In the genomic region with DNA sequence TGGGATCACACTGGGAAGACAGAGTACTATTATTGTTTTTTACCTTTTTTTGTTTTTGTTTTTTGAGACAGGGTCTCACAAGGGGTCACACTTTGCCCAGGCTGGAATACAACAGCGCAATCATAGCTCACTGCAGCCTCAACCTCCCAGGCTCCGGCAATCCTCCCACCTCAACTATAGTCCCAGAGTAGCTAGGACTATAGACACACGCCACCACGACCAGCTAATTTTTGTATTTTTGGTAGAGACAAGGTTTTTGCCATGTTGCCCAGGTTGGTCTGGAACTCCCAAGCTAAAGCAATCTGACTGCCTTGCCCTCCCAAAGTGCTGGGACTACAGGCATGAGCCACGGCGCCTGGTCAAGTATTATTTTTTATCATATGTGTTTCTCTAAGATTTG, we compare ENCODE assay signal across 11 cellular contexts.
DNase-seq lines count a peak whose midpoint lies in the region; ATAC-seq and TF ChIP-seq lines count a peak whose summit lies in the region.
"Had no signal": no experiment of that assay in that cellular context is flagged by ENCODE, and none has a peak within 500 bp of the region (broad histone marks: within the 10 kb centered on the region; RNA-seq: fewer than 3 reads in every experiment).

No MANE protein-coding gene starts in this region.

- H3K36me3 Mint-ChIP-seq in T-helper 1 cell treated with Interleukin-12 subunit alpha and Interleukin-12 subunit beta and Interleukin-4 antibody, amounts not matched to agents 30 μg/mL and 1 μg/mL, for 36 hours (ENCODE audit: low read depth), result peaks cover 41% of the 10 kb centered on the region
- H3K36me3 Mint-ChIP-seq in activated B cell treated with CpG ODN at 0.5 μM for 24 hours (ENCODE audit: low read depth), result peaks cover 71% of the 10 kb centered on the region
- peaks cover 53 to 60% of the 10 kb centered on the region in 2 donors for H3K36me3 Mint-ChIP-seq in stimulated activated naive B cell treated with anti-CD40 and anti-IgM and Interleukin-4, amounts not matched to agents 10 μg/mL and 1 μg/mL and 100 μg/mL, for 72 hours

- WGBS in hepatocyte (ENCODE audit: low lambda C conversion rate, missing lambda C conversion rate), result 95% methylated on average over 6 of the region's 6 CpGs

- H3K4me3 Mint-ChIP-seq in T-helper 1 cell treated with Interleukin-12 subunit alpha and Interleukin-12 subunit beta and Interleukin-4 antibody, amounts not matched to agents 30 μg/mL and 1 μg/mL, for 36 hours, result no peak overlapping the region
- no peak overlapping the region for H3K4me3 Mint-ChIP-seq in activated B cell treated with CpG ODN at 0.5 μM for 24 hours
- H3K4me3 Mint-ChIP-seq in stimulated activated naive B cell treated with anti-CD40 and anti-IgM and Interleukin-4, amounts not matched to agents 10 μg/mL and 1 μg/mL and 100 μg/mL, for 72 hours, result no peak overlapping the region

- H3K27ac Mint-ChIP-seq in T-helper 1 cell treated with Interleukin-12 subunit alpha and Interleukin-12 subunit beta and Interleukin-4 antibody, amounts not matched to agents 30 μg/mL and 1 μg/mL, for 36 hours, result peak overlapping the region; percentile 70
- peak overlapping the region; percentile 81 for H3K27ac Mint-ChIP-seq in activated B cell treated with CpG ODN at 0.5 μM for 24 hours
- H3K27ac Mint-ChIP-seq in stimulated activated naive B cell treated with anti-CD40 and anti-IgM and Interleukin-4, amounts not matched to agents 10 μg/mL and 1 μg/mL and 100 μg/mL, for 72 hours, result peak overlapping the region; percentile 94

- H4K20me1 ChIP-seq in hepatocyte (ENCODE audit: insufficient read depth, poor library complexity, severe bottlenecking), result no peaks in the 10 kb centered on the region

- ATAC-seq in activated B cell treated with CpG ODN at 0.5 μM for 24 hours (ENCODE audit: low read depth), result no peak
- ATAC-seq in stimulated activated naive B cell treated with anti-CD40 and anti-IgM and Interleukin-4, amounts not matched to agents 10 μg/mL and 1 μg/mL and 100 μg/mL, for 72 hours (replicated peaks), result no peak
- ATAC-seq in GM21367 (IDR thresholded peaks at IDR 0.05; ENCODE audit: unreplicated experiment), result no peak

- H3K9me3 Mint-ChIP-seq in T-helper 1 cell treated with Interleukin-12 subunit alpha and Interleukin-12 subunit beta and Interleukin-4 antibody, amounts not matched to agents 30 μg/mL and 1 μg/mL, for 36 hours, result no peaks in the 10 kb centered on the region
- H3K9me3 Mint-ChIP-seq in activated B cell treated with CpG ODN at 0.5 μM for 24 hours, result no peaks in the 10 kb centered on the region
- H3K9me3 Mint-ChIP-seq in stimulated activated naive B cell treated with anti-CD40 and anti-IgM and Interleukin-4, amounts not matched to agents 10 μg/mL and 1 μg/mL and 100 μg/mL, for 72 hours, result no peaks in the 10 kb centered on the region

- no peak overlapping the region for H3K4me3 ChIP-seq in hepatocyte
- H3K4me3 ChIP-seq: ovary had no signal

- no peaks in the 10 kb centered on the region for H3K9me2 ChIP-seq in hepatocyte (replicated peaks; ENCODE audit: insufficient read depth)

- peaks cover 29% of the 10 kb centered on the region for H3K4me1 Mint-ChIP-seq in T-helper 1 cell treated with Interleukin-12 subunit alpha and Interleukin-12 subunit beta and Interleukin-4 antibody, amounts not matched to agents 30 μg/mL and 1 μg/mL, for 36 hours (ENCODE audit: low read depth)
- peaks cover 25% of the 10 kb centered on the region for H3K4me1 Mint-ChIP-seq in activated B cell treated with CpG ODN at 0.5 μM for 24 hours
- H3K4me1 Mint-ChIP-seq in stimulated activated naive B cell treated with anti-CD40 and anti-IgM and Interleukin-4, amounts not matched to agents 10 μg/mL and 1 μg/mL and 100 μg/mL, for 72 hours, result peaks cover 36 to 59% of the 10 kb centered on the region in 2 donors

- no peak overlapping the region for H2AFZ ChIP-seq in hepatocyte

- no peaks in the 10 kb centered on the region for H3K36me3 ChIP-seq in hepatocyte (replicated peaks; ENCODE audit: insufficient read depth, low read depth)
- H3K36me3 ChIP-seq: ovary had no signal

- intact Hi-C loops in activated B cell treated with CpG ODN at 0.5 μM for 24 hours (cut with micrococcal nuclease), result no loop called here

- peaks cover 14% of the 10 kb centered on the region for H3K4me1 ChIP-seq in hepatocyte (ENCODE audit: insufficient read depth)

- peaks cover 46% of the 10 kb centered on the region for H3K79me2 ChIP-seq in hepatocyte

- no peaks in the 10 kb centered on the region for H3K27me3 ChIP-seq in hepatocyte
- H3K27me3 ChIP-seq: ovary had no signal

- POLR2A ChIA-PET in activated B cell treated with CpG ODN at 0.5 μM for 24 hours (lab: Charles Lee), result interaction anchor here (0.6 to 5.1 kb wide), 8 partner anchors 13 to 227 kb away, joined by 3 to 31 read pairs (median 5); a partner anchor contains a TSS

- TF ChIP-seq CTCF in activated B cell treated with CpG ODN at 0.5 μM for 24 hours (IDR thresholded peaks at IDR 0.05), result no peak
- TF ChIP-seq CTCF in hepatocyte (IDR thresholded peaks at IDR 0.05; ENCODE audit: poor library complexity), result no peak

- H3K9me3 ChIP-seq in hepatocyte (ENCODE audit: low read depth), result no peaks in the 10 kb centered on the region
- H3K9me3 ChIP-seq: ovary had no signal

- CTCF ChIA-PET in activated B cell treated with CpG ODN at 0.5 μM for 24 hours (lab: Charles Lee), result interaction anchor here (5.1 to 8.8 kb wide), 3 partner anchors 13 to 344 kb away, joined by 58 to 398 read pairs (median 62); no protein-coding TSS in a partner anchor

- H3K27ac ChIP-seq in hepatocyte, result peak overlapping the region; percentile 80

- H3K4me2 ChIP-seq in hepatocyte, result no peak overlapping the region

- DNase-seq in T-helper 1 cell (no peak), activated B cell treated with CpG ODN at 0.5 μM for 24 hours (no peak), hepatocyte (ENCODE audit: low spot score) (no peak), NCI-H526 treated with DMSO at 0.1 percent for 48 hours (lab: John Stamatoyannopoulos, UW) (no peak)
- no peak for DNase-seq in stimulated activated naive B cell treated with anti-CD40 and anti-IgM and Interleukin-4, amounts not matched to agents 10 μg/mL and 1 μg/mL and 100 μg/mL, for 72 hours
- no peak for DNase-seq in central memory CD4-positive, alpha-beta T cell
- DNase-seq: 8988T, NCI-H748 treated with DMSO at 0.1 percent for 48 hours had no signal

- no peaks in the 10 kb centered on the region for H3K27me3 Mint-ChIP-seq in T-helper 1 cell treated with Interleukin-12 subunit alpha and Interleukin-12 subunit beta and Interleukin-4 antibody, amounts not matched to agents 30 μg/mL and 1 μg/mL, for 36 hours (ENCODE audit: low read depth)
- no peaks in the 10 kb centered on the region for H3K27me3 Mint-ChIP-seq in activated B cell treated with CpG ODN at 0.5 μM for 24 hours
- no peaks in the 10 kb centered on the region for H3K27me3 Mint-ChIP-seq in stimulated activated naive B cell treated with anti-CD40 and anti-IgM and Interleukin-4, amounts not matched to agents 10 μg/mL and 1 μg/mL and 100 μg/mL, for 72 hours
